In genomic region chr1:3439346-3439745, GRCh38 we compare ENCODE assay signal across 15 cellular contexts. TPM values are rescaled to one million over a fixed set of nuclear protein-coding genes. Genes with fewer than 3 reads are reported as not detected.
DNase-seq lines count a peak whose midpoint lies in the region; ATAC-seq and TF ChIP-seq lines count a peak whose summit lies in the region.
"Had no signal": no experiment of that assay in that cellular context is flagged by ENCODE, and none has a peak within 500 bp of the region (broad histone marks: within the 10 kb centered on the region; RNA-seq: fewer than 3 reads in every experiment).

No MANE protein-coding gene starts in this region.

- no peak for TF ChIP-seq POLR2A in tibial nerve (IDR thresholded peaks at IDR 0.05)

- no peak overlapping the region for H3K27ac ChIP-seq in left ventricle myocardium inferior (replicated peaks)
- H3K27ac ChIP-seq in tibial nerve = peak overlapping the region in 3 of 4 donors; percentile 59 to 88 (median 81)

- H3K9me3 ChIP-seq in left ventricle myocardium inferior (replicated peaks) (no peaks in the 10 kb centered on the region), tibial nerve (peaks cover 0 to 4% (median 0%) of the 10 kb centered on the region in 4 donors)

- no peaks in the 10 kb centered on the region for H3K36me3 ChIP-seq in left ventricle myocardium inferior
- H3K36me3 ChIP-seq in tibial nerve = peaks cover 0 to 12% (median 0%) of the 10 kb centered on the region in 3 donors

- H3K27ac Mint-ChIP-seq in brain (peak overlapping the region in 3 of 5 experiments; percentile 24 to 52 (median 38)), neural crest cell (ENCODE audit: unreplicated experiment) (peak overlapping the region; percentile 57)
- H3K27ac Mint-ChIP-seq: B cell; CD4-positive, alpha-beta T cell; GM23338; H9 had no signal

- ATAC-seq in Right ventricle myocardium superior (ENCODE audit: poor library complexity) (no peak), GM21390 (IDR thresholded peaks at IDR 0.05; ENCODE audit: unreplicated experiment) (no peak), SK-N-SH treated with all-trans-retinoic acid at 6 μM for 48 hours (no peak)

- H3K27me3 Mint-ChIP-seq in brain (no peaks in the 10 kb centered on the region), neural crest cell (ENCODE audit: low read depth) (no peaks in the 10 kb centered on the region)

- no peaks in the 10 kb centered on the region for H3K4me1 ChIP-seq in left ventricle myocardium inferior
- H3K4me1 ChIP-seq in tibial nerve = peaks cover 0 to 51% (median 19%) of the 10 kb centered on the region in 4 donors

- H3K4me3 Mint-ChIP-seq in brain (no peak overlapping the region), neural crest cell (no peak overlapping the region)
- H3K4me3 Mint-ChIP-seq: B cell; CD4-positive, alpha-beta T cell; GM23338; H9 had no signal

- DNase-seq in Right ventricle myocardium superior (peak; percentile 17), left ventricle myocardium inferior (no peak), neural crest cell (ENCODE audit: low read depth, low spot score) (no peak), tibial nerve (ENCODE audit: low spot score in 2 of 2) (no peak), mesenteric fat pad (ENCODE audit: low spot score) (no peak)
- DNase-seq: C1 segment of cervical spinal cord; Calu3; CD4-positive, alpha-beta T cell; DMS 273 treated with DMSO at 0.1 percent for 48 hours; H9 had no signal

- no peak for TF ChIP-seq CTCF in left ventricle myocardium inferior (IDR thresholded peaks at IDR 0.05; ENCODE audit: borderline replicate concordance)
- TF ChIP-seq CTCF in brain (conservative IDR thresholded peaks at IDR 0.05) = no peak
- TF ChIP-seq CTCF in neural crest cell (conservative IDR thresholded peaks at IDR 0.05) = no peak
- TF ChIP-seq CTCF in tibial nerve (IDR thresholded peaks at IDR 0.05) = no peak

- H3K36me3 Mint-ChIP-seq in brain = no peaks in the 10 kb centered on the region
- H3K36me3 Mint-ChIP-seq in neural crest cell (ENCODE audit: low read depth) = no peaks in the 10 kb centered on the region

- peaks cover 36% of the 10 kb centered on the region for H3K4me1 Mint-ChIP-seq in brain
- peaks cover 58% of the 10 kb centered on the region for H3K4me1 Mint-ChIP-seq in neural crest cell
- H3K4me1 Mint-ChIP-seq: B cell had no signal

- H3K9me3 Mint-ChIP-seq in brain (no peaks in the 10 kb centered on the region), neural crest cell (no peaks in the 10 kb centered on the region)
- H3K9me3 Mint-ChIP-seq: CD4-positive, alpha-beta T cell; GM23338; H9 had no signal

- H3K4me3 ChIP-seq in left ventricle myocardium inferior (no peak overlapping the region), tibial nerve (no peak overlapping the region)
- H3K4me3 ChIP-seq: GM23338 had no signal

- H3K27me3 ChIP-seq in left ventricle myocardium inferior (ENCODE audit: low read depth) = peaks cover 76% of the 10 kb centered on the region
- H3K27me3 ChIP-seq in tibial nerve = peaks cover 0 to 8% of the 10 kb centered on the region in 2 donors

- TF ChIP-seq EP300 in tibial nerve (IDR thresholded peaks at IDR 0.05) = no peak

- intact Hi-C loops in Right ventricle myocardium superior (cut with DNase I) (no loop called here), left ventricle myocardium inferior (cut with micrococcal nuclease) (no loop called here)

- WGBS in tibial nerve, 2 donors = 58 to 60% methylated on average over 13 of the region's 13 CpGs

TF ChIP-seq in SK-N-SH treated with all-trans-retinoic acid at 6 μM for 48 hours, 23 proteins besides CTCF, POLR2A, EP300 and RAD21:
- TF ChIP-seq PATZ1 (CRISPR knock-in tag; IDR thresholded peaks at IDR 0.05; ENCODE audit: borderline replicate concordance) (no peak), ZNF70 (CRISPR knock-in tag; IDR thresholded peaks at IDR 0.05) (no peak), CSDC2 (CRISPR knock-in tag; IDR thresholded peaks at IDR 0.05) (no peak)

RNA-seq across cellular contexts. Expression of gene ARHGEF16, which starts 15.1 kb away (rescaled TPM):
- total RNA-seq in Right ventricle myocardium superior = 0.89 TPM
- 0.52 TPM for total RNA-seq in left ventricle myocardium inferior
- 13.5 TPM for polyA plus RNA-seq in brain (ENCODE audit: insufficient read depth, low read depth, low replicate concordance)
- 11.3 and 12.2 TPM in 2 replicates for total RNA-seq in neural crest cell
- total RNA-seq in tibial nerve = 10 to 100 TPM; 10.0 to 19.2 (median 17.1) TPM
- 1.6 TPM for total RNA-seq in mesenteric fat pad
